ENCODE assay signal across 1 cellular context in genomic region chr22:35564975-35565867, GRCh38.
TF ChIP-seq lines count a peak whose summit lies in the region.

No MANE protein-coding gene starts in this region.

TF ChIP-seq in IMR-90, 13 proteins besides CTCF, POLR2A, EP300 and RAD21 (continued from another document):
- TF ChIP-seq ELK1 (IDR thresholded peaks at IDR 0.05; ENCODE audit: borderline replicate concordance, low read depth, low read length) = no peak
- no peak for TF ChIP-seq MXI1 (IDR thresholded peaks at IDR 0.05; ENCODE audit: borderline replicate concordance, low read depth, low read length)
- no peak for TF ChIP-seq CHD1 (IDR thresholded peaks at IDR 0.05; ENCODE audit: low read depth, low read length)
- TF ChIP-seq SMC3 (IDR thresholded peaks at IDR 0.05; ENCODE audit: low read depth, low read length) = no peak
- TF ChIP-seq MAFK (IDR thresholded peaks at IDR 0.05; ENCODE audit: low read depth, low read length) = no peak
- TF ChIP-seq MAZ (IDR thresholded peaks at IDR 0.05; ENCODE audit: borderline replicate concordance, low read depth, low read length) = no peak
- TF ChIP-seq CEBPB (IDR thresholded peaks at IDR 0.05; ENCODE audit: low read depth, low read length) = no peak
- no peak for TF ChIP-seq RFX5 (IDR thresholded peaks at IDR 0.05; ENCODE audit: low read depth, low read length)
- no peak for TF ChIP-seq BHLHE40 (IDR thresholded peaks at IDR 0.05; ENCODE audit: low read depth, low read length)
